In genomic region chr12:82686223-82687019, GRCh38 we compare ENCODE assay signal across 8 cellular contexts. TPM values are rescaled to one million over a fixed set of nuclear protein-coding genes. Genes with fewer than 3 reads are reported as not detected.
DNase-seq lines count a peak whose midpoint lies in the region; ATAC-seq and TF ChIP-seq lines count a peak whose summit lies in the region.

Gene TMTC2 (plus strand): TSS chr12:82686906.

- peak within 1 kb of the TSS; percentile 80 for H3K4me3 ChIP-seq in KMS-11 (IDR thresholded peaks at IDR 0.05; ENCODE audit: insufficient read depth, low read depth, low read length)
- H3K4me3 ChIP-seq in fibroblast of lung (replicated peaks in 1 of 4; ENCODE audit: control extremely low read depth in 1 of 4, insufficient read depth in 1 of 4, low read depth in 3 of 4, low read length in 4 of 4) = peak within 1 kb of the TSS; percentile 84 to 99 (median 96)

- H3K27ac Mint-ChIP-seq in activated T-helper 17 cell treated with anti-CD3 and anti-CD28 coated beads, Interleukin-2, amount 50 U/mL, for 72 hours = peak within 1 kb of the TSS; percentile 93
- H3K27ac Mint-ChIP-seq in naive thymus-derived CD8-positive, alpha-beta T cell = peak within 1 kb of the TSS; percentile 81 to 96 (median 93)
- H3K27ac Mint-ChIP-seq in stimulated activated memory B cell treated with anti-CD40 and anti-IgM and Interleukin-4, amounts not matched to agents 10 μg/mL and 1 μg/mL and 100 μg/mL, for 72 hours = peak within 1 kb of the TSS; percentile 81

- no peaks in the 10 kb centered on the region for H3K9me3 Mint-ChIP-seq in activated T-helper 17 cell treated with anti-CD3 and anti-CD28 coated beads, Interleukin-2, amount 50 U/mL, for 72 hours
- no peaks in the 10 kb centered on the region for H3K9me3 Mint-ChIP-seq in naive thymus-derived CD8-positive, alpha-beta T cell
- H3K9me3 Mint-ChIP-seq in stimulated activated memory B cell treated with anti-CD40 and anti-IgM and Interleukin-4, amounts not matched to agents 10 μg/mL and 1 μg/mL and 100 μg/mL, for 72 hours = no peaks in the 10 kb centered on the region

- H3K9me3 ChIP-seq in fibroblast of lung (ENCODE audit: control insufficient read depth, insufficient read depth, low read depth, low read length) = no peaks in the 10 kb centered on the region

- peaks cover 8% of the 10 kb centered on the region for H3K4me1 Mint-ChIP-seq in activated T-helper 17 cell treated with anti-CD3 and anti-CD28 coated beads, Interleukin-2, amount 50 U/mL, for 72 hours
- H3K4me1 Mint-ChIP-seq in naive thymus-derived CD8-positive, alpha-beta T cell = peaks cover 4 to 20% (median 14%) of the 10 kb centered on the region in 4 donors
- peaks cover 10% of the 10 kb centered on the region for H3K4me1 Mint-ChIP-seq in stimulated activated memory B cell treated with anti-CD40 and anti-IgM and Interleukin-4, amounts not matched to agents 10 μg/mL and 1 μg/mL and 100 μg/mL, for 72 hours

- peak within 1 kb of the TSS; percentile 73 for H3K4me2 ChIP-seq in KMS-11
- peak within 1 kb of the TSS; percentile 68 for H3K4me2 ChIP-seq in fibroblast of lung (ENCODE audit: extremely low read depth, insufficient read depth, low read length)

- peak within 1 kb of the TSS; percentile 64 for H3K9ac ChIP-seq in KMS-11
- H3K9ac ChIP-seq in fibroblast of lung (ENCODE audit: insufficient read depth, low read length) = peak within 1 kb of the TSS; percentile 77

- POLR2A ChIA-PET in naive thymus-derived CD8-positive, alpha-beta T cell (lab: Charles Lee) = interaction anchor here (1.6 kb wide), 1 partner anchor 9 kb away, joined by 3 read pairs; no protein-coding TSS in a partner anchor

- peaks cover 6% of the 10 kb centered on the region for H3K36me3 Mint-ChIP-seq in activated T-helper 17 cell treated with anti-CD3 and anti-CD28 coated beads, Interleukin-2, amount 50 U/mL, for 72 hours (ENCODE audit: low read depth)
- no peaks in the 10 kb centered on the region for H3K36me3 Mint-ChIP-seq in naive thymus-derived CD8-positive, alpha-beta T cell
- H3K36me3 Mint-ChIP-seq in stimulated activated memory B cell treated with anti-CD40 and anti-IgM and Interleukin-4, amounts not matched to agents 10 μg/mL and 1 μg/mL and 100 μg/mL, for 72 hours = no peaks in the 10 kb centered on the region

- peaks cover 10% of the 10 kb centered on the region for H3K27me3 Mint-ChIP-seq in activated T-helper 17 cell treated with anti-CD3 and anti-CD28 coated beads, Interleukin-2, amount 50 U/mL, for 72 hours
- peaks cover 1 to 9% (median 3%) of the 10 kb centered on the region in 5 donors for H3K27me3 Mint-ChIP-seq in naive thymus-derived CD8-positive, alpha-beta T cell
- H3K27me3 Mint-ChIP-seq in stimulated activated memory B cell treated with anti-CD40 and anti-IgM and Interleukin-4, amounts not matched to agents 10 μg/mL and 1 μg/mL and 100 μg/mL, for 72 hours = no peaks in the 10 kb centered on the region

- H3K27me3 ChIP-seq in KMS-11 (ENCODE audit: insufficient read depth, low read depth) (no peaks in the 10 kb centered on the region), fibroblast of lung (ENCODE audit: control insufficient read depth, insufficient read depth, low read length) (no peaks in the 10 kb centered on the region)

- H3K27ac ChIP-seq in KMS-11 (peak within 1 kb of the TSS; percentile 73), fibroblast of lung (ENCODE audit: insufficient read depth, low read length) (peak within 1 kb of the TSS; percentile 77)

- no peaks in the 10 kb centered on the region for H3K79me2 ChIP-seq in KMS-11 (ENCODE audit: insufficient read depth, low read depth)
- H3K79me2 ChIP-seq in fibroblast of lung (ENCODE audit: control insufficient read depth, insufficient read depth, low read length) = no peaks in the 10 kb centered on the region

- peak within 1 kb of the TSS; percentile 97 for H3K4me3 Mint-ChIP-seq in activated T-helper 17 cell treated with anti-CD3 and anti-CD28 coated beads, Interleukin-2, amount 50 U/mL, for 72 hours
- H3K4me3 Mint-ChIP-seq in naive thymus-derived CD8-positive, alpha-beta T cell = peak within 1 kb of the TSS; percentile 86 to 99 (median 95)
- H3K4me3 Mint-ChIP-seq in stimulated activated memory B cell treated with anti-CD40 and anti-IgM and Interleukin-4, amounts not matched to agents 10 μg/mL and 1 μg/mL and 100 μg/mL, for 72 hours = peak within 1 kb of the TSS; percentile 94

- ATAC-seq in GM21825 (IDR thresholded peaks at IDR 0.05; ENCODE audit: unreplicated experiment) = peak; percentile 88
- peak; percentile 93 for ATAC-seq in activated T-helper 17 cell treated with anti-CD3 and anti-CD28 coated beads, Interleukin-2, amount 50 U/mL, for 72 hours (replicated peaks)
- peak; percentile 81 to 87 for ATAC-seq in naive thymus-derived CD8-positive, alpha-beta T cell
- peak; percentile 97 for ATAC-seq in stimulated activated memory B cell treated with anti-CD40 and anti-IgM and Interleukin-4, amounts not matched to agents 10 μg/mL and 1 μg/mL and 100 μg/mL, for 72 hours

- DNase-seq in DMS79 (lab: John Stamatoyannopoulos, UW) = peak; percentile 77
- peak; percentile 82 for DNase-seq in RPMI7951 (ENCODE audit: low read depth)
- DNase-seq in fibroblast of lung (ENCODE audit: low read depth in 2 of 2) = peak; percentile 86 to 87
- peak; percentile 72 to 92 (median 86) for DNase-seq in naive thymus-derived CD8-positive, alpha-beta T cell

- peaks cover 23% of the 10 kb centered on the region for H3K4me1 ChIP-seq in KMS-11 (ENCODE audit: low read depth, poor library complexity, severe bottlenecking)
- no peaks in the 10 kb centered on the region for H3K4me1 ChIP-seq in fibroblast of lung (ENCODE audit: control insufficient read depth, extremely low read depth, insufficient read depth, low read length)

- H3K36me3 ChIP-seq in KMS-11 (ENCODE audit: insufficient read depth) = no peaks in the 10 kb centered on the region
- no peaks in the 10 kb centered on the region for H3K36me3 ChIP-seq in fibroblast of lung (ENCODE audit: control insufficient read depth, insufficient read depth, low read length)

- H2AFZ ChIP-seq in KMS-11 (ENCODE audit: low read depth) = peak within 1 kb of the TSS; percentile 99
- peak within 1 kb of the TSS; percentile 99 for H2AFZ ChIP-seq in fibroblast of lung (ENCODE audit: low read length)

- no peaks in the 10 kb centered on the region for H4K20me1 ChIP-seq in KMS-11 (ENCODE audit: insufficient read depth)
- H4K20me1 ChIP-seq in fibroblast of lung (ENCODE audit: control insufficient read depth, extremely low read depth, insufficient read depth, low read length) = no peaks in the 10 kb centered on the region

- TF ChIP-seq CTCF in KMS-11 (conservative IDR thresholded peaks at IDR 0.05; ENCODE audit: low read depth, low read length) = no peak
- no peak for TF ChIP-seq CTCF in fibroblast of lung (conservative IDR thresholded peaks at IDR 0.05 in 1 of 2, IDR thresholded peaks at IDR 0.05 in 1 of 2; ENCODE audit: low read depth in 1 of 2, low read length in 2 of 2)

RNA-seq across cellular contexts. Expression of gene TMTC2, which starts in this region (rescaled TPM):
- total RNA-seq in RPMI7951 (2014; rRNA removed; shearing (Covaris generic)) = 1.2 and 1.3 TPM in 2 replicates
- 10 to 100 TPM in 1 of 2 donors, 1 to 10 TPM in 1; 5.8 to 11.2 TPM for total RNA-seq in activated T-helper 17 cell treated with anti-CD3 and anti-CD28 coated beads, Interleukin-2, amount 50 U/mL, for 72 hours
- 9.0 and 9.7 TPM in 2 replicates for total RNA-seq in fibroblast of lung
- polyA plus RNA-seq in fibroblast of lung = 3.5 and 10.1 TPM in 2 replicates
- 3.8 and 9.5 TPM in 2 replicates for polyA plus RNA-seq in fibroblast of lung (2012)
- 7.6 and 19.3 TPM in 2 replicates for polyA minus RNA-seq in fibroblast of lung (ENCODE audit: low replicate concordance)
- total RNA-seq in naive thymus-derived CD8-positive, alpha-beta T cell = 1 to 10 TPM; 3.7 to 4.0 TPM
- polyA plus RNA-seq in naive thymus-derived CD8-positive, alpha-beta T cell = under 1 TPM in 2 of 3 donors, not detected in 1; 0.14 to 0.16 TPM

Comparison
In these comparisons a context has a peak if more than half of its experiments do, and no peak if none do; other contexts are left out.
1. Peak in every context shown above with its lines: DNase-seq, ATAC-seq, H3K4me3 ChIP-seq and H3K27ac ChIP-seq.